ENCODE assay signal across 19 cellular contexts in genomic region chr7:1092806-1093505, GRCh38. TPM values are rescaled to one million over a fixed set of nuclear protein-coding genes. Genes with fewer than 3 reads are reported as not detected.
"Had no signal": no experiment of that assay in that cellular context is flagged by ENCODE, and none has a peak within 500 bp of the region (broad histone marks: within the 10 kb centered on the region; RNA-seq: fewer than 3 reads in every experiment).

No MANE protein-coding gene starts in this region.

- H3K27me3 Mint-ChIP-seq: activated CD4-positive, alpha-beta memory T cell treated with anti-CD3 and anti-CD28 coated beads, Interleukin-2, amount 10 ng/mL, durations not matched to agents 7 days and 5 days; activated CD4-positive, alpha-beta T cell treated with anti-CD3 and anti-CD28 coated beads for 36 hours; activated CD8-positive, alpha-beta memory T cell treated with anti-CD3 and anti-CD28 coated beads, Interleukin-2, amount 10 ng/mL, durations not matched to agents 7 days and 5 days; activated naive CD8-positive, alpha-beta T cell treated with anti-CD3 and anti-CD28 coated beads for 36 hours; activated T-helper 17 cell treated with anti-CD3 and anti-CD28 coated beads, Interleukin-2, amount 50 U/mL, for 72 hours; effector memory CD8-positive, alpha-beta T cell; naive B cell; stimulated activated naive CD8-positive, alpha-beta T cell treated with anti-CD3 and anti-CD28 coated beads, Interleukin-15, Interleukin-2, amounts not matched to agents 100 ng/mL and 50 ng/mL, for 24 hours had no signal

- H3K27me3 ChIP-seq: suprapubic skin had no signal

- H3K9me3 ChIP-seq: mucosa of descending colon, neutrophil, suprapubic skin had no signal

- H3K4me1 Mint-ChIP-seq: activated CD4-positive, alpha-beta memory T cell treated with anti-CD3 and anti-CD28 coated beads, Interleukin-2, amount 10 ng/mL, durations not matched to agents 7 days and 5 days; activated naive CD8-positive, alpha-beta T cell treated with anti-CD3 and anti-CD28 coated beads for 36 hours had no signal

- H3K9me3 Mint-ChIP-seq: activated CD4-positive, alpha-beta memory T cell treated with anti-CD3 and anti-CD28 coated beads, Interleukin-2, amount 10 ng/mL, durations not matched to agents 7 days and 5 days; activated naive CD8-positive, alpha-beta T cell treated with anti-CD3 and anti-CD28 coated beads for 36 hours; activated T-helper 17 cell treated with anti-CD3 and anti-CD28 coated beads, Interleukin-2, amount 50 U/mL, for 72 hours; effector memory CD8-positive, alpha-beta T cell; stimulated activated naive CD8-positive, alpha-beta T cell treated with anti-CD3 and anti-CD28 coated beads, Interleukin-15, Interleukin-2, amounts not matched to agents 100 ng/mL and 50 ng/mL, for 24 hours; T-helper 2 cell treated with Interferon-gamma antibody and Interleukin-4, amounts not matched to agents 5 μg/mL and 100 μg/mL, for 36 hours had no signal

- DNase-seq: activated CD4-positive, alpha-beta memory T cell treated with anti-CD3 and anti-CD28 coated beads, Interleukin-2, amount 10 ng/mL, durations not matched to agents 7 days and 5 days; activated CD4-positive, alpha-beta T cell treated with anti-CD3 and anti-CD28 coated beads for 36 hours; activated CD8-positive, alpha-beta memory T cell treated with anti-CD3 and anti-CD28 coated beads, Interleukin-2, amount 10 ng/mL, durations not matched to agents 7 days and 5 days; activated naive CD4-positive, alpha-beta T cell; activated naive CD8-positive, alpha-beta T cell treated with anti-CD3 and anti-CD28 coated beads for 36 hours; amniotic stem cell; effector memory CD8-positive, alpha-beta T cell; mesenchymal stem cell; naive B cell; trophoblast cell had no signal

- H3K36me3 ChIP-seq: neutrophil had no signal

- H3K27ac Mint-ChIP-seq: activated CD4-positive, alpha-beta memory T cell treated with anti-CD3 and anti-CD28 coated beads, Interleukin-2, amount 10 ng/mL, durations not matched to agents 7 days and 5 days; activated CD4-positive, alpha-beta T cell treated with anti-CD3 and anti-CD28 coated beads for 36 hours; activated CD8-positive, alpha-beta memory T cell treated with anti-CD3 and anti-CD28 coated beads, Interleukin-2, amount 10 ng/mL, durations not matched to agents 7 days and 5 days; activated naive CD8-positive, alpha-beta T cell treated with anti-CD3 and anti-CD28 coated beads for 36 hours; activated T-helper 17 cell treated with anti-CD3 and anti-CD28 coated beads, Interleukin-2, amount 50 U/mL, for 72 hours; effector memory CD8-positive, alpha-beta T cell; naive B cell; stimulated activated naive CD8-positive, alpha-beta T cell treated with anti-CD3 and anti-CD28 coated beads, Interleukin-15, Interleukin-2, amounts not matched to agents 100 ng/mL and 50 ng/mL, for 24 hours; T-helper 2 cell treated with Interferon-gamma antibody and Interleukin-4, amounts not matched to agents 5 μg/mL and 100 μg/mL, for 36 hours had no signal

- H3K4me3 Mint-ChIP-seq: activated CD4-positive, alpha-beta memory T cell treated with anti-CD3 and anti-CD28 coated beads, Interleukin-2, amount 10 ng/mL, durations not matched to agents 7 days and 5 days; activated CD4-positive, alpha-beta T cell treated with anti-CD3 and anti-CD28 coated beads for 36 hours; activated CD8-positive, alpha-beta memory T cell treated with anti-CD3 and anti-CD28 coated beads, Interleukin-2, amount 10 ng/mL, durations not matched to agents 7 days and 5 days; activated naive CD8-positive, alpha-beta T cell treated with anti-CD3 and anti-CD28 coated beads for 36 hours; activated T-helper 17 cell treated with anti-CD3 and anti-CD28 coated beads, Interleukin-2, amount 50 U/mL, for 72 hours; effector memory CD8-positive, alpha-beta T cell; naive B cell; stimulated activated naive CD8-positive, alpha-beta T cell treated with anti-CD3 and anti-CD28 coated beads, Interleukin-15, Interleukin-2, amounts not matched to agents 100 ng/mL and 50 ng/mL, for 24 hours; T-helper 2 cell treated with Interferon-gamma antibody and Interleukin-4, amounts not matched to agents 5 μg/mL and 100 μg/mL, for 36 hours had no signal

- H3K4me3 ChIP-seq: mucosa of descending colon, suprapubic skin had no signal

- ATAC-seq: activated CD4-positive, alpha-beta T cell treated with anti-CD3 and anti-CD28 coated beads for 36 hours; activated CD8-positive, alpha-beta memory T cell treated with anti-CD3 and anti-CD28 coated beads, Interleukin-2, amount 10 ng/mL, durations not matched to agents 7 days and 5 days; activated T-helper 17 cell treated with anti-CD3 and anti-CD28 coated beads, Interleukin-2, amount 50 U/mL, for 72 hours; effector memory CD8-positive, alpha-beta T cell; mucosa of descending colon had no signal

- FAIRE-seq: keratinocyte, TTC549 had no signal

- H3K27ac ChIP-seq: neutrophil, suprapubic skin had no signal

RNA-seq across cellular contexts. Expression of gene GPER1, which starts 5.0 kb away (rescaled TPM):
- total RNA-seq: activated CD4-positive, alpha-beta T cell treated with anti-CD3 and anti-CD28 coated beads for 36 hours; activated CD8-positive, alpha-beta memory T cell treated with anti-CD3 and anti-CD28 coated beads, Interleukin-2, amount 10 ng/mL, durations not matched to agents 7 days and 5 days had no signal

RNA-seq across cellular contexts. Expression of gene GPR146, which starts 48.6 kb away (rescaled TPM):
- total RNA-seq: fibroblast of villous mesenchyme had no signal
